ENCODE assay signal across 15 cellular contexts in the genomic region with DNA sequence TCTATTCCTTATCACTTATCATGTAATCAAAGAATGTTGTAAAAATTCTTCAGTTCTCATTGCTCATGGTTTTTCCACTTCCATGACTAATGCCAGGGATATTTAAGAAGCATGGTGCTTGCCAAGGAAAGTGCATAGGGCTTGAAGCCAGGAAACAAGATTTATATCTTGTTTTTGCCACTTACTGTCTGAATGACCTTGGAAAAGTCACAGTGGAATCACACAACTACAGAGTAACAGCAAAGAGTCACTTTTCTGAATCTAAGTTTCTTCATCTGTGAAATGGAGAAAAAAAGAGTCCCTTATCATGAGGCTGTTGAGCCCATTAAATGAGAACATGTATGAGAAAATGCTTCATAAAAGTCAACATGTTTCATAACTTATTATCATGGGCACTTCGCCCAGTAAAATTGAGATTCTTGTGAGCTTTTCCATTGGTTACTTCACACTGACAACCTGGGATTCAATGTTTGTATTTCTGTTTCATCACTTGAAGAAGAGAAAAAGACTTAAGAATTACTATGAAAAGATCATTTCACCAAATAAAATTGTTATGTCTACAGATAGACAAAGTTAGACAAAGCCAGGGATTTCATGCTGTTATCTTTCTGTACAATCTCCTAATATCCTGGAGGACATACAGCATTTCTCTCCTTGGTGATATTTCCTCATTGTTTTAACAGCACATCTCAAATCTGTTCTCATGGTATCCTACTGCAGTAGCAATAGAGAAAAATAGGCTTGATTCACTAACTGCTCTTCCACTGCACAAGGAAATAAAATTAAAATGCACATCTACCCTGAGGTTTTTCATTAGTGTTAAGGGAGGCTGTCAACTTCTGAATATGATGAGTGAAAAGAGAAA. TPM values are rescaled to one million over a fixed set of nuclear protein-coding genes. Genes with fewer than 3 reads are reported as not detected.
DNase-seq lines count a peak whose midpoint lies in the region; ATAC-seq, FAIRE-seq and TF ChIP-seq lines count a peak whose summit lies in the region.
"Had no signal": no experiment of that assay in that cellular context is flagged by ENCODE, and none has a peak within 500 bp of the region (broad histone marks: within the 10 kb centered on the region; RNA-seq: fewer than 3 reads in every experiment).

No MANE protein-coding gene starts in this region.

- no peaks in the 10 kb centered on the region for H3K79me2 ChIP-seq in endothelial cell of umbilical vein (ENCODE audit: control insufficient read depth, insufficient read depth, low read length)

- BruUV-seq in endothelial cell of umbilical vein (replicated peaks; lab: Mats Ljungman, UMichigan): no TSS peak

- TF ChIP-seq CTCF in AG09309 (IDR thresholded peaks at IDR 0.05; ENCODE audit: control insufficient read depth, insufficient read depth, low read depth, low read length, missing control alignments) (no peak), endothelial cell of umbilical vein (IDR thresholded peaks at IDR 0.05; ENCODE audit: extremely low read depth in 1 of 2, insufficient read depth in 1 of 2, low read depth in 1 of 2, low read length in 2 of 2) (no peak)

- peak overlapping the region; percentile 20 for H2AFZ ChIP-seq in endothelial cell of umbilical vein (ENCODE audit: low read depth, low read length)
- H2AFZ ChIP-seq: neural progenitor cell had no signal

- no peak for TF ChIP-seq POLR2A in endothelial cell of umbilical vein (IDR thresholded peaks at IDR 0.05; ENCODE audit: low read depth, low read length)

- H3K4me1 ChIP-seq in endothelial cell of umbilical vein (ENCODE audit: control insufficient read depth, extremely low read depth, insufficient read depth, low read length): peaks cover 18% of the 10 kb centered on the region

- H4K20me1 ChIP-seq in endothelial cell of umbilical vein (replicated peaks; ENCODE audit: control insufficient read depth, extremely low read depth, insufficient read depth, low read length): no peaks in the 10 kb centered on the region

- intact Hi-C loops in endothelial cell of umbilical vein (cut with micrococcal nuclease): loop anchor here (2.0 kb wide), 1 partner anchor 606 kb away; no protein-coding TSS in a partner anchor

- no peak overlapping the region for H3K9ac ChIP-seq in endothelial cell of umbilical vein (replicated peaks; ENCODE audit: extremely low read depth, insufficient read depth, low read length)
- H3K9ac ChIP-seq: neural progenitor cell had no signal

- CTCF ChIA-PET in endothelial cell of umbilical vein (lab: Charles Lee): interaction anchor here (0.6 to 5.9 kb wide), 5 partner anchors 10 to 607 kb away, joined by 3 to 68 read pairs (median 17); no protein-coding TSS in a partner anchor

- ATAC-seq in GM21390 (IDR thresholded peaks at IDR 0.05; ENCODE audit: unreplicated experiment): no peak
- ATAC-seq: activated CD4-positive, CD25-positive, alpha-beta regulatory T cell treated with anti-CD3 and anti-CD28 coated beads, Interleukin-2, amount 50 U/mL, for 24 hours had no signal

- H3K36me3 ChIP-seq in endothelial cell of umbilical vein (ENCODE audit: control insufficient read depth in 2 of 2, extremely low read depth in 1 of 2, insufficient read depth in 2 of 2, low read length in 2 of 2): no peaks in the 10 kb centered on the region
- H3K36me3 ChIP-seq: neural progenitor cell, thoracic aorta had no signal

- H3K27ac ChIP-seq in endothelial cell of umbilical vein (ENCODE audit: insufficient read depth, low read depth, low read length): peak overlapping the region; percentile 69
- H3K27ac ChIP-seq: neural progenitor cell, thoracic aorta had no signal

- DNase-seq in AG09309 (ENCODE audit: low read depth): peak; percentile 77
- DNase-seq in NCI-H446 (lab: John Stamatoyannopoulos, UW): peak; percentile 42 to 62
- DNase-seq in endothelial cell of umbilical vein (ENCODE audit: low read depth, low spot score): peak; percentile 94
- DNase-seq in lung microvascular endothelial cell (ENCODE audit: low read depth in 2 of 2): peak; percentile 4 to 89
- no peak for DNase-seq in NOMO-1 treated with DMSO at 0.1 percent for 48 hours (lab: John Stamatoyannopoulos, UW; ENCODE audit: unreplicated experiment)
- no peak for DNase-seq in DMS79 (lab: John Stamatoyannopoulos, UW)
- no peak for DNase-seq in middle frontal gyrus (ENCODE audit: extremely low spot score, low spot score)
- DNase-seq: activated naive CD4-positive, alpha-beta T cell treated with anti-CD3 and anti-CD28 coated beads, Interleukin-2, amount 10 ng/mL, durations not matched to agents 7 days and 5 days; CD4-positive, alpha-beta T cell; NCI-H1048 had no signal

- H3K4me3 ChIP-seq in AG09309 (ENCODE audit: control insufficient read depth, low read depth, low read length) (no peak overlapping the region), endothelial cell of umbilical vein (replicated peaks in 1 of 3; ENCODE audit: insufficient read depth in 1 of 3, low read depth in 1 of 3, low read length in 3 of 3) (no peak overlapping the region)
- H3K4me3 ChIP-seq: neural progenitor cell, thoracic aorta had no signal

- dilution Hi-C loops in endothelial cell of umbilical vein (cut with MboI; ENCODE audit: extremely low pct_ligation_motif_present, low sequenced_read_pairs): no loop called here

- peak; percentile 78 for FAIRE-seq in endothelial cell of umbilical vein (lab: Jason Lieb, UNC)
- FAIRE-seq: GM12892 had no signal

- peaks cover 2% of the 10 kb centered on the region for H3K9me1 ChIP-seq in endothelial cell of umbilical vein (replicated peaks; ENCODE audit: control insufficient read depth, extremely low read depth, insufficient read depth, low read length)

- no peaks in the 10 kb centered on the region for H3K9me3 ChIP-seq in endothelial cell of umbilical vein (replicated peaks; ENCODE audit: control insufficient read depth, insufficient read depth, low read length)
- H3K9me3 ChIP-seq: thoracic aorta had no signal

- POLR2A ChIA-PET in endothelial cell of umbilical vein (lab: Charles Lee): no interaction called here

- no peaks in the 10 kb centered on the region for H3K27me3 ChIP-seq in endothelial cell of umbilical vein (ENCODE audit: control insufficient read depth in 2 of 2, insufficient read depth in 2 of 2, low read length in 2 of 2)
- H3K27me3 ChIP-seq: neural progenitor cell had no signal

- H3K4me2 ChIP-seq in endothelial cell of umbilical vein (ENCODE audit: insufficient read depth, low read length): peak overlapping the region; percentile 81
- H3K4me2 ChIP-seq: neural progenitor cell had no signal

TF ChIP-seq in endothelial cell of umbilical vein, 7 proteins besides CTCF, POLR2A, EP300 and RAD21:
- TF ChIP-seq MYC (IDR thresholded peaks at IDR 0.05; ENCODE audit: low read depth, low read length) (no peak), EZH2 (IDR thresholded peaks at IDR 0.05; ENCODE audit: borderline replicate concordance, low read depth, low read length, severe bottlenecking) (no peak), GATA2 (IDR thresholded peaks at IDR 0.05; ENCODE audit: insufficient read depth, insufficient read length, low read depth, low read length) (peak; percentile 95), POLR2AphosphoS5 (IDR thresholded peaks at IDR 0.05; ENCODE audit: insufficient read depth, low read depth, low read length) (peak; percentile 42), FOS (IDR thresholded peaks at IDR 0.05; ENCODE audit: borderline replicate concordance, insufficient read depth, low read length) (peak; percentile 62), JUN (IDR thresholded peaks at IDR 0.05; ENCODE audit: borderline replicate concordance, insufficient read depth, insufficient read length, low read depth) (peak; percentile 84)
- TF ChIP-seq, protein P1, sequence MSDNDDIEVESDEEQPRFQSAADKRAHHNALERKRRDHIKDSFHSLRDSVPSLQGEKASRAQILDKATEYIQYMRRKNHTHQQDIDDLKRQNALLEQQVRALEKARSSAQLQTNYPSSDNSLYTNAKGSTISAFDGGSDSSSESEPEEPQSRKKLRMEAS (IDR thresholded peaks at IDR 0.05; ENCODE audit: insufficient read depth, insufficient read length): no peak

RNA-seq across cellular contexts. Expression of a gene that starts 7.6 kb away (rescaled TPM):
- total RNA-seq in endothelial cell of umbilical vein: not detected in 2 replicates
- polyA plus RNA-seq in endothelial cell of umbilical vein: not detected in 2 replicates
- polyA plus RNA-seq in endothelial cell of umbilical vein (2011; cell fraction: cytosol; rRNA removed): not detected in 2 replicates
- not detected in 2 replicates for polyA plus RNA-seq in endothelial cell of umbilical vein (2011; cell fraction: nucleus; rRNA removed)
- not detected in 2 replicates for polyA plus RNA-seq in endothelial cell of umbilical vein (2012)
- not detected in 2 replicates for polyA minus RNA-seq in endothelial cell of umbilical vein
- polyA minus RNA-seq in endothelial cell of umbilical vein (2011; cell fraction: cytosol; rRNA and poly(A)+ RNA removed): 10.8 TPM
- 0.10 TPM in 1 of 2 replicates, not detected in the other for polyA minus RNA-seq in endothelial cell of umbilical vein (2011; cell fraction: nucleus; rRNA and poly(A)+ RNA removed)
- not detected in 2 replicates for total RNA-seq in lung microvascular endothelial cell
- total RNA-seq: CD4-positive, alpha-beta T cell; thoracic aorta had no signal

Comparison
In these comparisons a context has a peak if more than half of its experiments do, and no peak if none do; other contexts are left out.
1. DNase-seq: peak in AG09309 (single experiment), NCI-H446 (2 of 2), endothelial cell of umbilical vein (single experiment) and lung microvascular endothelial cell (2 of 2); none in NOMO-1 treated with DMSO at 0.1 percent for 48 hours (single experiment), DMS79 (single experiment) and middle frontal gyrus (single experiment).